Comparison of ENCODE assay signal across 1 cellular context in the genomic region with DNA sequence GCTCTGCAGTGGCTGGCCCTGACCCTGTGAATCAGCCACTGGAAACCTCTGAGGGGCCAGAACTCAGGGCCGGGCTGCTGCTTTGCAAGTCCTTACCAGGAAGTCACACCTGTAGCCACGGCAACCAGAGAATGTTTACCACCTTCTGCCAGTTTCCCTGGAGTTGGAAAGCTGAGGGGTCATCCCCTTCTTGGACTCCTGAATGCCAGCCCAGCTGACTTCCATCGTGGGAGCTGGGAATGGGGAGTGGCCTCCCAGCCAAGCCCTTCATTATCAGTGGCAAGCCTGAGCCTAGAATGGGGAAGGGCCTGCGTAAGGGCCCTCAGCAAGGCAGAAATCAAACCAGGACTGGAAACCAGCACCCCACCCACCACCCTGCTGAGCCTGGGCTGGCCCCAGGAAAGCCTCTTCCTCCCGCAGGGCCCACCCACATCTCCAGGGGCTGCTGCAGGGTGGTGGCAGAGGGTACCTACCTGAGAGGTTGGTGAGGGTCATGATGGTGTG.
TF ChIP-seq lines count a peak whose summit lies in the region.

No MANE protein-coding gene starts in this region.

TF ChIP-seq in GM23338, 12 proteins besides CTCF, POLR2A, EP300 and RAD21:
- TF ChIP-seq JUNB (IDR thresholded peaks at IDR 0.05; ENCODE audit: unreplicated experiment) (no peak), NANOG (IDR thresholded peaks at IDR 0.05; ENCODE audit: borderline replicate concordance) (no peak), CREB1 (CRISPR knock-in tag; IDR thresholded peaks at IDR 0.05; ENCODE audit: low read depth) (no peak), ZNF331 (CRISPR knock-in tag; IDR thresholded peaks at IDR 0.05; ENCODE audit: low read depth) (no peak), ZNF114 (CRISPR knock-in tag; IDR thresholded peaks at IDR 0.05) (no peak), EZH2 (IDR thresholded peaks at IDR 0.05; ENCODE audit: low read depth, unreplicated experiment) (no peak), STAT1 (IDR thresholded peaks at IDR 0.05; ENCODE audit: unreplicated experiment) (no peak), POLR2AphosphoS5 (IDR thresholded peaks at IDR 0.05; ENCODE audit: low read depth) (no peak), EZH2phosphoT487 (IDR thresholded peaks at IDR 0.05; ENCODE audit: unreplicated experiment) (no peak)
- TF ChIP-seq, protein P1, sequence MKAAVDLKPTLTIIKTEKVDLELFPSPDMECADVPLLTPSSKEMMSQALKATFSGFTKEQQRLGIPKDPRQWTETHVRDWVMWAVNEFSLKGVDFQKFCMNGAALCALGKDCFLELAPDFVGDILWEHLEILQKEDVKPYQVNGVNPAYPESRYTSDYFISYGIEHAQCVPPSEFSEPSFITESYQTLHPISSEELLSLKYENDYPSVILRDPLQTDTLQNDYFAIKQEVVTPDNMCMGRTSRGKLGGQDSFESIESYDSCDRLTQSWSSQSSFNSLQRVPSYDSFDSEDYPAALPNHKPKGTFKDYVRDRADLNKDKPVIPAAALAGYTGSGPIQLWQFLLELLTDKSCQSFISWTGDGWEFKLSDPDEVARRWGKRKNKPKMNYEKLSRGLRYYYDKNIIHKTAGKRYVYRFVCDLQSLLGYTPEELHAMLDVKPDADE (IDR thresholded peaks at IDR 0.05): no peak
- TF ChIP-seq, protein P2, sequence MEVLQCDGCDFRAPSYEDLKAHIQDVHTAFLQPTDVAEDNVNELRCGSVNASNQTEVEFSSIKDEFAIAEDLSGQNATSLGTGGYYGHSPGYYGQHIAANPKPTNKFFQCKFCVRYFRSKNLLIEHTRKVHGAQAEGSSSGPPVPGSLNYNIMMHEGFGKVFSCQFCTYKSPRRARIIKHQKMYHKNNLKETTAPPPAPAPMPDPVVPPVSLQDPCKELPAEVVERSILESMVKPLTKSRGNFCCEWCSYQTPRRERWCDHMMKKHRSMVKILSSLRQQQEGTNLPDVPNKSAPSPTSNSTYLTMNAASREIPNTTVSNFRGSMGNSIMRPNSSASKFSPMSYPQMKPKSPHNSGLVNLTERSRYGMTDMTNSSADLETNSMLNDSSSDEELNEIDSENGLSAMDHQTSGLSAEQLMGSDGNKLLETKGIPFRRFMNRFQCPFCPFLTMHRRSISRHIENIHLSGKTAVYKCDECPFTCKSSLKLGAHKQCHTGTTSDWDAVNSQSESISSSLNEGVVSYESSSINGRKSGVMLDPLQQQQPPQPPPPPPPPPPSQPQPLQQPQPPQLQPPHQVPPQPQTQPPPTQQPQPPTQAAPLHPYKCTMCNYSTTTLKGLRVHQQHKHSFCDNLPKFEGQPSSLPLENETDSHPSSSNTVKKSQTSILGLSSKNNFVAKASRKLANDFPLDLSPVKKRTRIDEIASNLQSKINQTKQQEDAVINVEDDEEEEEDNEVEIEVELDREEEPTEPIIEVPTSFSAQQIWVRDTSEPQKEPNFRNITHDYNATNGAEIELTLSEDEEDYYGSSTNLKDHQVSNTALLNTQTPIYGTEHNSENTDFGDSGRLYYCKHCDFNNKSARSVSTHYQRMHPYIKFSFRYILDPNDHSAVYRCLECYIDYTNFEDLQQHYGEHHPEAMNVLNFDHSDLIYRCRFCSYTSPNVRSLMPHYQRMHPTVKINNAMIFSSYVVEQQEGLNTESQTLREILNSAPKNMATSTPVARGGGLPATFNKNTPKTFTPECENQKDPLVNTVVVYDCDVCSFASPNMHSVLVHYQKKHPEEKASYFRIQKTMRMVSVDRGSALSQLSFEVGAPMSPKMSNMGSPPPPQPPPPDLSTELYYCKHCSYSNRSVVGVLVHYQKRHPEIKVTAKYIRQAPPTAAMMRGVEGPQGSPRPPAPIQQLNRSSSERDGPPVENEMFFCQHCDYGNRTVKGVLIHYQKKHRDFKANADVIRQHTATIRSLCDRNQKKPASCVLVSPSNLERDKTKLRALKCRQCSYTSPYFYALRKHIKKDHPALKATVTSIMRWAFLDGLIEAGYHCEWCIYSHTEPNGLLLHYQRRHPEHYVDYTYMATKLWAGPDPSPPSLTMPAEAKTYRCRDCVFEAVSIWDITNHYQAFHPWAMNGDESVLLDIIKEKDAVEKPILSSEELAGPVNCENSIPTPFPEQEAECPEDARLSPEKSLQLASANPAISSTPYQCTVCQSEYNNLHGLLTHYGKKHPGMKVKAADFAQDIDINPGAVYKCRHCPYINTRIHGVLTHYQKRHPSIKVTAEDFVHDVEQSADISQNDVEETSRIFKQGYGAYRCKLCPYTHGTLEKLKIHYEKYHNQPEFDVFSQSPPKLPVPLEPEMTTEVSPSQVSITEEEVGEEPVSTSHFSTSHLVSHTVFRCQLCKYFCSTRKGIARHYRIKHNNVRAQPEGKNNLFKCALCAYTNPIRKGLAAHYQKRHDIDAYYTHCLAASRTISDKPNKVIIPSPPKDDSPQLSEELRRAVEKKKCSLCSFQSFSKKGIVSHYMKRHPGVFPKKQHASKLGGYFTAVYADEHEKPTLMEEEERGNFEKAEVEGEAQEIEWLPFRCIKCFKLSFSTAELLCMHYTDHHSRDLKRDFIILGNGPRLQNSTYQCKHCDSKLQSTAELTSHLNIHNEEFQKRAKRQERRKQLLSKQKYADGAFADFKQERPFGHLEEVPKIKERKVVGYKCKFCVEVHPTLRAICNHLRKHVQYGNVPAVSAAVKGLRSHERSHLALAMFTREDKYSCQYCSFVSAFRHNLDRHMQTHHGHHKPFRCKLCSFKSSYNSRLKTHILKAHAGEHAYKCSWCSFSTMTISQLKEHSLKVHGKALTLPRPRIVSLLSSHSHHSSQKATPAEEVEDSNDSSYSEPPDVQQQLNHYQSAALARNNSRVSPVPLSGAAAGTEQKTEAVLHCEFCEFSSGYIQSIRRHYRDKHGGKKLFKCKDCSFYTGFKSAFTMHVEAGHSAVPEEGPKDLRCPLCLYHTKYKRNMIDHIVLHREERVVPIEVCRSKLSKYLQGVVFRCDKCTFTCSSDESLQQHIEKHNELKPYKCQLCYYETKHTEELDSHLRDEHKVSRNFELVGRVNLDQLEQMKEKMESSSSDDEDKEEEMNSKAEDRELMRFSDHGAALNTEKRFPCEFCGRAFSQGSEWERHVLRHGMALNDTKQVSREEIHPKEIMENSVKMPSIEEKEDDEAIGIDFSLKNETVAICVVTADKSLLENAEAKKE (CRISPR knock-in tag; IDR thresholded peaks at IDR 0.05): no peak
- TF ChIP-seq, protein P3, sequence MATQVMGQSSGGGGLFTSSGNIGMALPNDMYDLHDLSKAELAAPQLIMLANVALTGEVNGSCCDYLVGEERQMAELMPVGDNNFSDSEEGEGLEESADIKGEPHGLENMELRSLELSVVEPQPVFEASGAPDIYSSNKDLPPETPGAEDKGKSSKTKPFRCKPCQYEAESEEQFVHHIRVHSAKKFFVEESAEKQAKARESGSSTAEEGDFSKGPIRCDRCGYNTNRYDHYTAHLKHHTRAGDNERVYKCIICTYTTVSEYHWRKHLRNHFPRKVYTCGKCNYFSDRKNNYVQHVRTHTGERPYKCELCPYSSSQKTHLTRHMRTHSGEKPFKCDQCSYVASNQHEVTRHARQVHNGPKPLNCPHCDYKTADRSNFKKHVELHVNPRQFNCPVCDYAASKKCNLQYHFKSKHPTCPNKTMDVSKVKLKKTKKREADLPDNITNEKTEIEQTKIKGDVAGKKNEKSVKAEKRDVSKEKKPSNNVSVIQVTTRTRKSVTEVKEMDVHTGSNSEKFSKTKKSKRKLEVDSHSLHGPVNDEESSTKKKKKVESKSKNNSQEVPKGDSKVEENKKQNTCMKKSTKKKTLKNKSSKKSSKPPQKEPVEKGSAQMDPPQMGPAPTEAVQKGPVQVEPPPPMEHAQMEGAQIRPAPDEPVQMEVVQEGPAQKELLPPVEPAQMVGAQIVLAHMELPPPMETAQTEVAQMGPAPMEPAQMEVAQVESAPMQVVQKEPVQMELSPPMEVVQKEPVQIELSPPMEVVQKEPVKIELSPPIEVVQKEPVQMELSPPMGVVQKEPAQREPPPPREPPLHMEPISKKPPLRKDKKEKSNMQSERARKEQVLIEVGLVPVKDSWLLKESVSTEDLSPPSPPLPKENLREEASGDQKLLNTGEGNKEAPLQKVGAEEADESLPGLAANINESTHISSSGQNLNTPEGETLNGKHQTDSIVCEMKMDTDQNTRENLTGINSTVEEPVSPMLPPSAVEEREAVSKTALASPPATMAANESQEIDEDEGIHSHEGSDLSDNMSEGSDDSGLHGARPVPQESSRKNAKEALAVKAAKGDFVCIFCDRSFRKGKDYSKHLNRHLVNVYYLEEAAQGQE (IDR thresholded peaks at IDR 0.05; ENCODE audit: unreplicated experiment): no peak
TF ChIP-seq in GM23338: peak in this region for 0.
